Comparison of ENCODE assay signal across 8 cellular contexts in genomic region chr1:185681034-185681633, GRCh38. TPM values are rescaled to one million over a fixed set of nuclear protein-coding genes. Genes with fewer than 3 reads are reported as not detected.
DNase-seq lines count a peak whose midpoint lies in the region; ATAC-seq, FAIRE-seq and TF ChIP-seq lines count a peak whose summit lies in the region.

No MANE protein-coding gene starts in this region.

- no peaks in the 10 kb centered on the region for H3K79me2 ChIP-seq in HepG2 (ENCODE audit: insufficient read depth, low read length)

- H3K27me3 ChIP-seq in breast epithelium (no peaks in the 10 kb centered on the region), HepG2 (ENCODE audit: control insufficient read depth in 1 of 2, insufficient read depth in 2 of 2, low read length in 2 of 2) (peaks cover 0 to 12% of the 10 kb centered on the region in 2 experiments; a peak in 1 of 5 replicates)

- no TSS peak for BruUV-seq in HepG2 (replicated peaks; lab: Mats Ljungman, UMichigan)

- TF ChIP-seq CTCF in breast epithelium (IDR thresholded peaks at IDR 0.05) (peak in 2 of 3 donors; percentile 28 to 40), HepG2 (CRISPR knock-in tag; IDR thresholded peaks at IDR 0.05) (peak; percentile 77)

- H3K4me1 ChIP-seq in breast epithelium (no peaks in the 10 kb centered on the region), HepG2 (ENCODE audit: insufficient read depth, low read length) (peaks cover 9% of the 10 kb centered on the region)

- no peaks in the 10 kb centered on the region for H4K20me1 ChIP-seq in HepG2 (ENCODE audit: insufficient read depth, low read length)

- TF ChIP-seq POLR2A in breast epithelium (IDR thresholded peaks at IDR 0.05): no peak
- TF ChIP-seq POLR2A in HepG2 (IDR thresholded peaks at IDR 0.05; ENCODE audit: insufficient read depth in 1 of 2, low read depth in 2 of 2, low read length in 2 of 2): no peak

- H3K27ac ChIP-seq in breast epithelium: no peak overlapping the region
- no peak overlapping the region for H3K27ac ChIP-seq in HepG2 (ENCODE audit: extremely low read length, insufficient read depth, low read length)

- no peaks in the 10 kb centered on the region for H3K9me3 ChIP-seq in breast epithelium
- H3K9me3 ChIP-seq in HepG2 (ENCODE audit: low read length): no peaks in the 10 kb centered on the region

- H3K9ac ChIP-seq in HepG2 (ENCODE audit: insufficient read depth, low read depth, low read length): no peak overlapping the region

- ATAC-seq in GM19043 (IDR thresholded peaks at IDR 0.05; ENCODE audit: low read depth, unreplicated experiment) (peak; percentile 57), HepG2 (peak; percentile 84), HG03139 (IDR thresholded peaks at IDR 0.05; ENCODE audit: unreplicated experiment) (no peak)

- H3K4me3 ChIP-seq in breast epithelium: no peak overlapping the region
- no peak overlapping the region for H3K4me3 ChIP-seq in HepG2 (replicated peaks in 1 of 3; ENCODE audit: insufficient read depth in 1 of 3, low read depth in 2 of 3, low read length in 3 of 3)

- H3K36me3 ChIP-seq in breast epithelium: no peaks in the 10 kb centered on the region
- H3K36me3 ChIP-seq in HepG2 (replicated peaks in 1 of 2; ENCODE audit: control insufficient read depth in 1 of 2, insufficient read depth in 2 of 2, low read length in 2 of 2): no peaks in the 10 kb centered on the region

- peak; percentile 59 for FAIRE-seq in HepG2 (lab: Jason Lieb, UNC)

- intact Hi-C loops in breast epithelium (cut with DNase I; ENCODE audit: low total_unique reads): no loop called here
- intact Hi-C loops in HepG2 (cut with micrococcal nuclease; ENCODE audit: unreplicated experiment): loop anchor here (1.0 to 5.0 kb wide), 6 partner anchors 25 to 876 kb away; partner anchors contain the start of gene IVNS1ABP

- in situ Hi-C loops in Caki2 (cut with HindIII; ENCODE audit: low pct_unique_long_range_greater_than_20kb, low sequenced_read_pairs): no loop called here
- in situ Hi-C loops in HepG2 (cut with HindIII; ENCODE audit: extremely low pct_ligation_motif_present, low pct_unique_long_range_greater_than_20kb): loop anchor here (10.0 to 25.0 kb wide), 2 partner anchors 366 to 869 kb away; partner anchors contain the start of gene IVNS1ABP

- H3K4me2 ChIP-seq in HepG2 (ENCODE audit: low read depth, low read length): no peak overlapping the region

- no peak overlapping the region for H2AFZ ChIP-seq in HepG2 (ENCODE audit: low read length)

- WGBS in HepG2 (ENCODE audit: low lambda C conversion rate): 4% methylated on average over 2 of the region's 2 CpGs

- TF ChIP-seq EP300 in HepG2 (IDR thresholded peaks at IDR 0.05; ENCODE audit: low read depth in 2 of 2, low read length in 2 of 2): no peak
- no peak for TF ChIP-seq EP300 in HepG2 (CRISPR knock-in tag; IDR thresholded peaks at IDR 0.05; ENCODE audit: borderline replicate concordance)

- POLR2A ChIA-PET in HepG2 (lab: Yijun Ruan, JAX): interaction anchor here (1.2 kb wide), 1 partner anchor 364 kb away, joined by 3 read pairs; the partner anchor contains the start of gene IVNS1ABP

- CTCF ChIA-PET in HepG2 (lab: Yijun Ruan, JAX; ENCODE audit: low intra/inter-chr PET ratio, low total read pairs): interaction anchor here (1.2 to 1.3 kb wide), 2 partner anchors 24 to 86 kb away, joined by 3 to 8 read pairs; no protein-coding TSS in a partner anchor

- peak; percentile 30 for DNase-seq in Caki2 (ENCODE audit: low read depth)
- DNase-seq in HS-5 (ENCODE audit: low read depth): peak; percentile 10
- peak; percentile 81 for DNase-seq in NCI-H82 (lab: John Stamatoyannopoulos, UW)
- DNase-seq in breast epithelium (ENCODE audit: low spot score in 2 of 2): no peak
- DNase-seq in HepG2 (ENCODE audit: low spot score): peak; percentile 50
- DNase-seq in stimulated activated CD8-positive, alpha-beta memory T cell treated with anti-CD3 and anti-CD28 coated beads, Interleukin-4, amount 100 ng/mL, for 48 hours: no peak

- peak; percentile 65; the same call in 1 of the 2 replicates for TF ChIP-seq RAD21 in HepG2 (CRISPR knock-in tag; IDR thresholded peaks at IDR 0.05)

TF ChIP-seq in HepG2, 621 proteins besides CTCF, POLR2A, EP300 and RAD21:
- TF ChIP-seq STAG1 (CRISPR knock-in tag; IDR thresholded peaks at IDR 0.05) (peak; percentile 84), NFYB (CRISPR knock-in tag; IDR thresholded peaks at IDR 0.05) (no peak), MIXL1 (CRISPR knock-in tag; IDR thresholded peaks at IDR 0.05) (0 out of 2 replicates have a peak, but pooled peaks have one; percentile 39), SMC3 (IDR thresholded peaks at IDR 0.05; ENCODE audit: low read length) (peak; percentile 57), ZNF672 (CRISPR knock-in tag; IDR thresholded peaks at IDR 0.05) (no peak), NR2F6 (IDR thresholded peaks at IDR 0.05) (no peak), NR2F6 (CRISPR knock-in tag; IDR thresholded peaks at IDR 0.05) (0 out of 2 replicates have a peak, but pooled peaks have one; percentile 9)

RNA-seq across cellular contexts. Expression of gene HMCN1, which starts 53.1 kb away (rescaled TPM):
- total RNA-seq in Caki2 (2014; rRNA removed; shearing (Covaris generic); ENCODE audit: low replicate concordance): 0.38 and 0.44 TPM in 2 replicates
- total RNA-seq in breast epithelium (10 to 100 TPM in 2 of 3 donors, 1 to 10 TPM in 1; 7.8 to 18.4 (median 11.9) TPM), HepG2 (2016; rRNA removed; fragmentation: Illumina TruSeq; extraction: Trizol) (not detected in 2 replicates)
- total RNA-seq in HepG2 (2016; cell fraction: cytosol; rRNA removed; fragmentation: Illumina TruSeq; extraction: Trizol; ENCODE audit: low read depth): not detected in 2 replicates
- not detected in 2 replicates for total RNA-seq in HepG2 (2016; cell fraction: insoluble cytoplasmic fraction; rRNA removed; fragmentation: Illumina TruSeq; extraction: Trizol)
- not detected in 2 replicates for total RNA-seq in HepG2 (2016; cell fraction: membrane; rRNA removed; fragmentation: Illumina TruSeq; extraction: Trizol)
- 0.03 TPM in 1 of 2 replicates, not detected in the other for total RNA-seq in HepG2 (2016; cell fraction: nucleus; rRNA removed; fragmentation: Illumina TruSeq; extraction: Trizol)
- 0.03 and 0.10 TPM in 2 replicates for polyA plus RNA-seq in HepG2 (2011; rRNA removed)
- under 0.01 TPM in 1 of 2 replicates, not detected in the other for polyA plus RNA-seq in HepG2 (2011; cell fraction: cytosol; rRNA removed)
- 0.02 and 0.24 TPM in 2 replicates for polyA plus RNA-seq in HepG2 (2011; cell fraction: nucleus; rRNA removed)
- not detected in 2 replicates for polyA plus RNA-seq in HepG2 (2012)
- not detected in 2 replicates for polyA plus RNA-seq in HepG2 (2016; cell fraction: cytosol; fragmentation: Illumina TruSeq; extraction: Trizol; ENCODE audit: low read depth)
- not detected in 2 replicates for polyA plus RNA-seq in HepG2 (2016; cell fraction: insoluble cytoplasmic fraction; fragmentation: Illumina TruSeq; extraction: Trizol; ENCODE audit: low read depth)
- not detected in 2 replicates for polyA plus RNA-seq in HepG2 (2016; cell fraction: membrane; fragmentation: Illumina TruSeq; extraction: Trizol; ENCODE audit: low read depth)
- polyA plus RNA-seq in HepG2 (2016; cell fraction: nucleus; fragmentation: Illumina TruSeq; extraction: Trizol; ENCODE audit: insufficient read depth, low read depth): not detected in 2 replicates
- polyA minus RNA-seq in HepG2 (2011; rRNA and poly(A)+ RNA removed; ENCODE audit: low replicate concordance): 0.02 and 3.1 TPM in 2 replicates
- not detected in 2 replicates for polyA minus RNA-seq in HepG2 (2011; cell fraction: cytosol; rRNA and poly(A)+ RNA removed)
- 0.12 and 0.13 TPM in 2 replicates for polyA minus RNA-seq in HepG2 (2011; cell fraction: nucleus; rRNA and poly(A)+ RNA removed)

Comparison
In these comparisons a context has a peak if more than half of its experiments do, and no peak if none do; other contexts are left out.
1. DNase-seq: peak in Caki2 (single experiment), HS-5 (single experiment), NCI-H82 (single experiment) and HepG2 (single experiment); none in breast epithelium (0 of 2) and stimulated activated CD8-positive, alpha-beta memory T cell treated with anti-CD3 and anti-CD28 coated beads, Interleukin-4, amount 100 ng/mL, for 48 hours (single experiment).